Comparison of ENCODE assay signal across 13 cellular contexts in genomic region chr1:59678065-59678808, GRCh38.
DNase-seq lines count a peak whose midpoint lies in the region; ATAC-seq and TF ChIP-seq lines count a peak whose summit lies in the region.
"Had no signal": no experiment of that assay in that cellular context is flagged by ENCODE, and none has a peak within 500 bp of the region (broad histone marks: within the 10 kb centered on the region; RNA-seq: fewer than 3 reads in every experiment).

No MANE protein-coding gene starts in this region.

- no peak overlapping the region for H3K14ac ChIP-seq in H9 (ENCODE audit: insufficient read depth, low read length)

- H2BK12ac ChIP-seq in H9 (ENCODE audit: insufficient read length, low read depth, low read length), result no peak overlapping the region

- peaks cover 42 to 56% of the 10 kb centered on the region in 2 experiments for H3K4me1 Mint-ChIP-seq in H9
- H3K4me1 Mint-ChIP-seq: activated naive CD4-positive, alpha-beta T cell treated with anti-CD3 and anti-CD28 coated beads, Interleukin-2, amount 50 U/mL, for 24 hours; CD4-positive, CD25-positive, alpha-beta regulatory T cell had no signal

- no peak overlapping the region for H4K5ac ChIP-seq in H9 (ENCODE audit: insufficient read length, low read depth, low read length)

- H3T11ph ChIP-seq in H9 (ENCODE audit: low read length), result no peak overlapping the region

- H3K4me1 ChIP-seq in H9 (ENCODE audit: insufficient read depth, low read length), result peaks cover 3% of the 10 kb centered on the region; the same call in 1 of the 2 replicates
- H3K4me1 ChIP-seq in HAP-1, result peaks cover 19% of the 10 kb centered on the region

- H2BK5ac ChIP-seq in H9 (ENCODE audit: insufficient read length, low read length), result no peak overlapping the region

- no peak overlapping the region for H2BK15ac ChIP-seq in H9 (ENCODE audit: low read depth, low read length)

- H3K18ac ChIP-seq in H9 (ENCODE audit: insufficient read length, low read depth, low read length), result no peak overlapping the region

- H3K4me2 ChIP-seq in H9 (ENCODE audit: insufficient read depth, insufficient read length, low read length), result no peak overlapping the region

- H3K79me1 ChIP-seq in H9 (ENCODE audit: insufficient read depth, low read depth, low read length, poor library complexity, severe bottlenecking), result no peaks in the 10 kb centered on the region

- H2BK20ac ChIP-seq in H9 (ENCODE audit: low read depth, low read length, poor library complexity, severe bottlenecking), result no peak overlapping the region

- no peak overlapping the region for H2AFZ ChIP-seq in H9 (ENCODE audit: low read length)

- H3K27me3 ChIP-seq in H9 (ENCODE audit: insufficient read depth, low read length) (no peaks in the 10 kb centered on the region), HAP-1 (ENCODE audit: low read depth) (no peaks in the 10 kb centered on the region)

- no peak overlapping the region for H3K9ac ChIP-seq in H9 (ENCODE audit: extremely low read depth, insufficient read length, low read length)
- no peak overlapping the region for H3K9ac ChIP-seq in SK-N-MC (ENCODE audit: insufficient read length)

- H3K4me3 ChIP-seq in SK-N-MC, result peak overlapping the region; percentile 10
- no peak overlapping the region for H3K4me3 ChIP-seq in HAP-1
- H3K4me3 ChIP-seq: lung had no signal

- intact Hi-C loops in sciatic nerve (cut with DNase I), result no loop called here

- H3K79me2 ChIP-seq in H9 (ENCODE audit: insufficient read depth, low read length), result no peaks in the 10 kb centered on the region

- in situ Hi-C loops in HAP-1 (cut with MboI; ENCODE audit: low sequenced_read_pairs), result no loop called here

- no peak overlapping the region for H3K56ac ChIP-seq in H9 (ENCODE audit: insufficient read length, low read depth, low read length)

- no peak for TF ChIP-seq CTCF in H9 (conservative IDR thresholded peaks at IDR 0.05)

- no peak overlapping the region for H4K8ac ChIP-seq in H9 (replicated peaks; ENCODE audit: insufficient read length, low read depth, low read length)

- no peak overlapping the region for H3K23ac ChIP-seq in H9 (ENCODE audit: insufficient read length, low read depth, low read length)

- H4K20me1 ChIP-seq in H9 (ENCODE audit: control insufficient read depth, insufficient read depth, insufficient read length), result no peaks in the 10 kb centered on the region

- WGBS in H9 (ENCODE audit: extremely low coverage, insufficient read length, low lambda C conversion rate), result no CpG with 5 or more reads among the region's 2 CpGs

- H4K91ac ChIP-seq in H9 (ENCODE audit: insufficient read length, low read depth, low read length), result no peak overlapping the region

- H3K23me2 ChIP-seq in H9 (ENCODE audit: insufficient read length, low read depth, low read length, poor library complexity, severe bottlenecking), result no peaks in the 10 kb centered on the region

- H3K27me3 Mint-ChIP-seq in H9 (ENCODE audit: low read depth), result no peaks in the 10 kb centered on the region; the same call in 1 of the 2 replicates
- H3K27me3 Mint-ChIP-seq: activated naive CD4-positive, alpha-beta T cell treated with anti-CD3 and anti-CD28 coated beads, Interleukin-2, amount 50 U/mL, for 24 hours; CD4-positive, CD25-positive, alpha-beta regulatory T cell had no signal

- H3K4me3 Mint-ChIP-seq in H9, result no peak overlapping the region
- H3K4me3 Mint-ChIP-seq: activated naive CD4-positive, alpha-beta T cell treated with anti-CD3 and anti-CD28 coated beads, Interleukin-2, amount 50 U/mL, for 24 hours; CD4-positive, CD25-positive, alpha-beta regulatory T cell had no signal

- ATAC-seq in sciatic nerve (peak; percentile 73), GM19397 (IDR thresholded peaks at IDR 0.05; ENCODE audit: unreplicated experiment) (no peak)
- ATAC-seq: Panc1 had no signal

- no peaks in the 10 kb centered on the region for H3K36me3 ChIP-seq in SK-N-MC (ENCODE audit: insufficient read depth, low read length)
- H3K36me3 ChIP-seq in HAP-1 (replicated peaks), result no peaks in the 10 kb centered on the region

- H2AK5ac ChIP-seq in H9 (ENCODE audit: insufficient read length, low read length), result no peak overlapping the region

- no peaks in the 10 kb centered on the region for H3K36me3 Mint-ChIP-seq in H9 (ENCODE audit: insufficient read depth in 1 of 3, low read depth in 3 of 3)
- H3K36me3 Mint-ChIP-seq: activated naive CD4-positive, alpha-beta T cell treated with anti-CD3 and anti-CD28 coated beads, Interleukin-2, amount 50 U/mL, for 24 hours; CD4-positive, CD25-positive, alpha-beta regulatory T cell had no signal

- DNase-seq in H9 (no peak), SK-N-MC (ENCODE audit: low read depth, low spot score) (no peak), hepatic stellate cell (ENCODE audit: low spot score) (peak; percentile 7), sciatic nerve (ENCODE audit: low spot score) (no peak), HAP-1 (ENCODE audit: low spot score in 2 of 2) (no peak), NCI-H1092 treated with DMSO at 0.1 percent for 48 hours (lab: John Stamatoyannopoulos, UW) (no peak)
- DNase-seq in activated naive CD4-positive, alpha-beta T cell treated with Interleukin-2 at 50 U/mL for 16 hours, result no peak
- DNase-seq: CD4-positive, CD25-positive, alpha-beta regulatory T cell; cortex of kidney had no signal

- H3K27ac Mint-ChIP-seq in H9, result peak overlapping the region in 2 of 3 experiments; percentile 13 to 59; a peak in 2 of 7 replicates
- H3K27ac Mint-ChIP-seq: activated naive CD4-positive, alpha-beta T cell treated with anti-CD3 and anti-CD28 coated beads, Interleukin-2, amount 50 U/mL, for 24 hours; CD4-positive, CD25-positive, alpha-beta regulatory T cell had no signal

- no peak overlapping the region for H3K4ac ChIP-seq in H9 (ENCODE audit: low read depth, low read length)

- H3K27ac ChIP-seq in H9 (ENCODE audit: insufficient read length, low read depth, low read length), result no peak overlapping the region
- 0 out of 2 replicates have a peak overlapping the region, but pooled peaks have one; percentile 7 for H3K27ac ChIP-seq in SK-N-MC

- H3K9me3 ChIP-seq in H9 (ENCODE audit: control insufficient read depth, low read depth, low read length) (no peaks in the 10 kb centered on the region), SK-N-MC (ENCODE audit: low read depth, low read length) (no peaks in the 10 kb centered on the region), HAP-1 (no peaks in the 10 kb centered on the region)

- H3K9me3 Mint-ChIP-seq in H9, result no peaks in the 10 kb centered on the region
- H3K9me3 Mint-ChIP-seq: activated naive CD4-positive, alpha-beta T cell treated with anti-CD3 and anti-CD28 coated beads, Interleukin-2, amount 50 U/mL, for 24 hours; CD4-positive, CD25-positive, alpha-beta regulatory T cell had no signal

- H2BK120ac ChIP-seq in H9 (ENCODE audit: low read depth, low read length, poor library complexity, severe bottlenecking), result no peak overlapping the region
